In the genomic region with DNA sequence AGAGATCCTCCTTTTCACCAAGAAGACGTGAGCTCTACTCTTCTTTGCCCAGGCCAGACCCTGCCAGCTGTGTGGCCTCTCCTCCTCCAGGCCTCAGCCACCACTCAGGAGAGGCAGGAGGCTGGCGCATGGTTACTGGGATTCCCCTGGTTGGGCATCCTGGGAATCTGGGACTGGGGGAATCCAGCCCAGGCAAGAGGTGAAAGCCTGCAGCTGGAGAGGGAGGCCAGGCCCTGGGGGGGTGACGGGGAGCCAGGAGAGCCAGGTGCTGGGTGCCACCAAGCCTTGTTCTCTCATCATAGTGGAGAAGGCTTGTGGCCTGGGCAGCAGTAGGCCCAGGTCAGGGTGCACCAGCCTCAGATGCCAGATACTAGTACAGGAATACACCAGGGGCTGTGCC, we compare ENCODE assay signal across 15 cellular contexts. TPM values are rescaled to one million over a fixed set of nuclear protein-coding genes. Genes with fewer than 3 reads are reported as not detected.
A peak's percentile ranks its signal among the peaks of the same experiment; 100 is the strongest.
DNase-seq lines count a peak whose midpoint lies in the region; ATAC-seq, FAIRE-seq and TF ChIP-seq lines count a peak whose summit lies in the region.
"Had no signal": no experiment of that assay in that cellular context is flagged by ENCODE, and none has a peak within 500 bp of the region (broad histone marks: within the 10 kb centered on the region; RNA-seq: fewer than 3 reads in every experiment).

No MANE protein-coding gene starts in this region.

- no peaks in the 10 kb centered on the region for H3K9me1 ChIP-seq in K562 (ENCODE audit: control insufficient read depth, insufficient read depth, low read length)

- no peak for FAIRE-seq in K562 (lab: Jason Lieb, UNC)
- FAIRE-seq: islet of Langerhans had no signal

- H3K4me1 ChIP-seq in K562 (replicated peaks in 1 of 2; ENCODE audit: control insufficient read depth in 2 of 2, insufficient read depth in 2 of 2, low read length in 2 of 2) = peaks cover 44 to 66% of the 10 kb centered on the region in 2 experiments
- peaks cover 68% of the 10 kb centered on the region for H3K4me1 ChIP-seq in mesenchymal stem cell (ENCODE audit: control insufficient read depth, insufficient read depth, low read depth, low read length)
- H3K4me1 ChIP-seq in suprapubic skin = peaks cover 59% of the 10 kb centered on the region

- H3K79me1 ChIP-seq in mesenchymal stem cell (replicated peaks; ENCODE audit: low read length, poor library complexity, severe bottlenecking) = peaks cover 26% of the 10 kb centered on the region

- H4K91ac ChIP-seq in mesenchymal stem cell (ENCODE audit: low read length) = peak overlapping the region; percentile 73

- peak overlapping the region; percentile 94 for H2BK120ac ChIP-seq in mesenchymal stem cell (ENCODE audit: low read depth, low read length)

- no peaks in the 10 kb centered on the region for H3K9me3 ChIP-seq in K562 (replicated peaks; ENCODE audit: control insufficient read depth, insufficient read depth, low read depth, low read length)
- no peaks in the 10 kb centered on the region for H3K9me3 ChIP-seq in mesenchymal stem cell (ENCODE audit: control insufficient read depth, low read length)
- H3K9me3 ChIP-seq in suprapubic skin = no peaks in the 10 kb centered on the region
- H3K9me3 ChIP-seq: prostate gland had no signal

- peak overlapping the region; percentile 41 for H2AK5ac ChIP-seq in mesenchymal stem cell (ENCODE audit: low read length, severe bottlenecking)

- H3K4me3 Mint-ChIP-seq in activated CD4-positive, alpha-beta T cell treated with anti-CD3 and anti-CD28 coated beads for 36 hours = no peak overlapping the region

- intact Hi-C loops in activated CD4-positive, alpha-beta T cell treated with anti-CD3 and anti-CD28 coated beads for 36 hours (cut with DNase I, micrococcal nuclease) = no loop called here
- intact Hi-C loops in K562 (cut with micrococcal nuclease) = no loop called here

- H3K79me2 ChIP-seq in K562 (ENCODE audit: control insufficient read depth, insufficient read depth, low read length) = no peaks in the 10 kb centered on the region

- no peak overlapping the region for H2BK5ac ChIP-seq in mesenchymal stem cell (ENCODE audit: low read depth, low read length, poor library complexity, severe bottlenecking)

- H3K23ac ChIP-seq in mesenchymal stem cell (ENCODE audit: low read length in 2 of 2) = no peak overlapping the region

- H2BK12ac ChIP-seq in mesenchymal stem cell (ENCODE audit: low read length in 2 of 2) = peak overlapping the region; percentile 51 to 57

- WGBS in K562 (ENCODE audit: insufficient coverage, low coverage, missing lambda C conversion rate) = 100% methylated on average over 2 of the region's 3 CpGs
- WGBS in mesenchymal stem cell = 70% methylated on average over 3 of the region's 3 CpGs
- 80% methylated on average over 2 of the region's 3 CpGs for WGBS in suprapubic skin

- H3K36me3 ChIP-seq in K562 (ENCODE audit: control insufficient read depth, insufficient read depth, low read length) (no peaks in the 10 kb centered on the region; the same call in 2 of the 3 replicates), mesenchymal stem cell (ENCODE audit: control insufficient read depth in 1 of 2, insufficient read depth in 2 of 2, low read depth in 1 of 2, low read length in 2 of 2) (peaks cover 9 to 46% of the 10 kb centered on the region in 2 experiments), suprapubic skin (no peaks in the 10 kb centered on the region)
- H3K36me3 ChIP-seq: prostate gland had no signal

- TF ChIP-seq POLR2A in K562 (conservative IDR thresholded peaks at IDR 0.05) (no peak), suprapubic skin (IDR thresholded peaks at IDR 0.05) (no peak)

- CTCF ChIA-PET in activated CD4-positive, alpha-beta T cell treated with anti-CD3 and anti-CD28 coated beads for 36 hours (lab: Charles Lee) = interaction anchor here (0.7 to 9.9 kb wide), 13 partner anchors 7 to 106 kb away, joined by 3 to 150 read pairs (median 4); partner anchors contain the start of genes BAHD1, INAFM2 and PLCB2
- CTCF ChIA-PET in K562 (lab: Yijun Ruan, JAX; ENCODE audit: low intra/inter-chr PET ratio) = no interaction called here

- H3K4me2 ChIP-seq in K562 (ENCODE audit: insufficient read depth, low read length) = peak overlapping the region; percentile 36; the same call in 1 of the 2 replicates
- H3K4me2 ChIP-seq in mesenchymal stem cell (ENCODE audit: low read length, poor library complexity, severe bottlenecking) = no peak overlapping the region

- H4K8ac ChIP-seq in mesenchymal stem cell (ENCODE audit: low read length) = peak overlapping the region; percentile 71

- H3K27me3 ChIP-seq in K562 (ENCODE audit: control insufficient read depth in 2 of 2, insufficient read depth in 2 of 2, low read length in 2 of 2) = no peaks in the 10 kb centered on the region
- H3K27me3 ChIP-seq in mesenchymal stem cell (ENCODE audit: control insufficient read depth in 1 of 2, insufficient read depth in 1 of 2, low read length in 2 of 2) = no peaks in the 10 kb centered on the region
- H3K27me3 ChIP-seq in suprapubic skin = no peaks in the 10 kb centered on the region

- H3K4ac ChIP-seq in mesenchymal stem cell (ENCODE audit: low read depth in 1 of 2, low read length in 2 of 2) = peak overlapping the region; percentile 16 to 96

- peaks cover 16% of the 10 kb centered on the region for H3K4me1 Mint-ChIP-seq in activated CD4-positive, alpha-beta T cell treated with anti-CD3 and anti-CD28 coated beads for 36 hours

- peak overlapping the region; percentile 61; the same call in 2 of the 3 replicates for H3K27ac ChIP-seq in K562 (ENCODE audit: extremely low read depth, low read depth, low read length)
- peak overlapping the region; percentile 76 for H3K27ac ChIP-seq in mesenchymal stem cell (ENCODE audit: low read length, poor library complexity, severe bottlenecking)
- H3K27ac ChIP-seq in suprapubic skin = peak overlapping the region; percentile 42

- peak overlapping the region; percentile 68 for H3K27ac Mint-ChIP-seq in activated CD4-positive, alpha-beta T cell treated with anti-CD3 and anti-CD28 coated beads for 36 hours

- POLR2A ChIA-PET in activated CD4-positive, alpha-beta T cell treated with anti-CD3 and anti-CD28 coated beads for 36 hours (lab: Charles Lee) = interaction anchor here (0.5 to 0.7 kb wide), 3 partner anchors 94 to 761 kb away, joined by 3 to 6 read pairs (median 3); no protein-coding TSS in a partner anchor
- POLR2A ChIA-PET in K562 (lab: Yijun Ruan, JAX) = interaction anchor here (1.1 kb wide), 1 partner anchor 108 kb away, joined by 4 read pairs; no protein-coding TSS in a partner anchor

- no peaks in the 10 kb centered on the region for H3K9me3 Mint-ChIP-seq in activated CD4-positive, alpha-beta T cell treated with anti-CD3 and anti-CD28 coated beads for 36 hours (ENCODE audit: low read depth)

- in situ Hi-C loops in K562 (cut with MboI) = no loop called here

- no peak for DNase-seq in activated CD4-positive, alpha-beta T cell treated with anti-CD3 and anti-CD28 coated beads for 36 hours
- DNase-seq in activated CD4-positive, alpha-beta T cell treated with anti-CD3 and anti-CD28 coated beads, Interleukin-2, amount 50 U/mL, for 48 hours = no peak
- no peak for DNase-seq in K562 (ENCODE audit: extremely low read depth in 1 of 4, low spot score in 3 of 4)
- no peak for DNase-seq in mesenchymal stem cell
- DNase-seq in suprapubic skin (ENCODE audit: low spot score in 2 of 2) = no peak
- DNase-seq in T1000 (lab: John Stamatoyannopoulos, UW) = no peak
- DNase-seq: 8988T, NCI-H1105 had no signal

- H3K9ac ChIP-seq in K562 (ENCODE audit: insufficient read depth in 1 of 2, low read depth in 2 of 2, low read length in 2 of 2) = peak overlapping the region in 1 of 2 experiments; percentile 81; a peak in 2 of 4 replicates
- H3K9ac ChIP-seq in mesenchymal stem cell (ENCODE audit: low read length) = peak overlapping the region; percentile 41

- no peak for ATAC-seq in activated CD4-positive, alpha-beta T cell treated with anti-CD3 and anti-CD28 coated beads for 36 hours
- ATAC-seq in K562 (no peak), GM21515 (IDR thresholded peaks at IDR 0.05; ENCODE audit: unreplicated experiment) (no peak)
- no peak for ATAC-seq in activated CD4-positive, CD25-positive, alpha-beta regulatory T cell treated with anti-CD3 and anti-CD28 coated beads, Interleukin-2, amount 50 U/mL, for 24 hours

- no peak overlapping the region for H3K4me3 ChIP-seq in K562
- no peak overlapping the region for H3K4me3 ChIP-seq in mesenchymal stem cell (ENCODE audit: insufficient read depth in 1 of 2, low read depth in 1 of 2, low read length in 2 of 2)
- no peak overlapping the region for H3K4me3 ChIP-seq in suprapubic skin
- H3K4me3 ChIP-seq: prostate gland had no signal

- BruUV-seq in K562 (replicated peaks; lab: Mats Ljungman, UMichigan) = no TSS peak

- H3K18ac ChIP-seq in mesenchymal stem cell (ENCODE audit: low read depth in 1 of 2, low read length in 2 of 2) = peak overlapping the region; percentile 78 to 97

- peak overlapping the region; percentile 68 for H2BK15ac ChIP-seq in mesenchymal stem cell (ENCODE audit: low read depth, poor library complexity, severe bottlenecking)

- no peak for TF ChIP-seq CTCF in K562 (IDR thresholded peaks at IDR 0.05 in 2 of 3, conservative IDR thresholded peaks at IDR 0.05 in 1 of 3; ENCODE audit: insufficient read depth in 2 of 3, low read depth in 1 of 3, low read length in 3 of 3)
- TF ChIP-seq CTCF in suprapubic skin (IDR thresholded peaks at IDR 0.05) = no peak

- H3K14ac ChIP-seq in mesenchymal stem cell (ENCODE audit: low read length in 2 of 2) = peak overlapping the region in 1 of 2 experiments; percentile 85

- H2AFZ ChIP-seq in K562 (ENCODE audit: low read depth, low read length) (peak overlapping the region; percentile 69), mesenchymal stem cell (ENCODE audit: low read depth, low read length) (no peak overlapping the region)

- TF ChIP-seq EP300 in K562 (IDR thresholded peaks at IDR 0.05; ENCODE audit: low read length) (no peak), suprapubic skin (IDR thresholded peaks at IDR 0.05) (no peak)

- no peaks in the 10 kb centered on the region for H3K27me3 Mint-ChIP-seq in activated CD4-positive, alpha-beta T cell treated with anti-CD3 and anti-CD28 coated beads for 36 hours

- H3K36me3 Mint-ChIP-seq in activated CD4-positive, alpha-beta T cell treated with anti-CD3 and anti-CD28 coated beads for 36 hours (ENCODE audit: low read depth) = no peaks in the 10 kb centered on the region

- no peak for TF ChIP-seq RAD21 in K562 (CRISPR knock-in tag; conservative IDR thresholded peaks at IDR 0.05 in 1 of 2, IDR thresholded peaks at IDR 0.05 in 1 of 2)

- H4K20me1 ChIP-seq in K562 (replicated peaks; ENCODE audit: control insufficient read depth, insufficient read depth, low read length) = peaks cover 6% of the 10 kb centered on the region; the same call in 1 of the 2 replicates

RNA-seq across cellular contexts. Expression of gene CCDC9B, which starts 6.2 kb away (rescaled TPM):
- under 1 TPM; 0.65 to 0.98 TPM for total RNA-seq in activated CD4-positive, alpha-beta T cell treated with anti-CD3 and anti-CD28 coated beads for 36 hours
- 0.76 and 1.0 TPM in 2 replicates for total RNA-seq in K562 (2011; cell fraction: chromatin; rRNA removed; ENCODE audit: low replicate concordance)
- 0.79 and 0.83 TPM in 2 replicates for total RNA-seq in K562 (2011; cell fraction: nucleolus; rRNA removed)
- 0.44 and 0.84 TPM in 2 replicates for total RNA-seq in K562 (2011; cell fraction: nucleoplasm; rRNA removed)
- total RNA-seq in K562 (2014; rRNA removed) (0.08 TPM in 1 of 2 replicates, not detected in the other), K562 (2014; rRNA removed; fragmentation: Illumina TruSeq; extraction: Trizol) (0.36 and 0.38 TPM in 2 replicates), K562 (2015; rRNA removed; fragmentation: Illumina TruSeq; extraction: Trizol) (0.26 and 0.47 TPM in 2 replicates), K562 (2021) (0.33 and 0.56 TPM in 2 replicates), suprapubic skin (10 to 100 TPM in 2 of 4 donors, 1 to 10 TPM in 2; 6.1 to 47.9 (median 10.9) TPM)
- polyA plus RNA-seq in K562 (2011; rRNA removed) (0.04 TPM in 2 replicates), K562 (2014; fragmentation: Illumina TruSeq; extraction: Trizol) (0.16 and 0.17 TPM in 2 replicates), K562 (2014; fragmentation: Nextera tagmentation; extraction: Ambion mirVana) (under 1 TPM; 0.01 to 0.03 TPM), K562 (2014; rRNA removed) (0.05 and 0.15 TPM in 2 replicates)
- 0.03 TPM in 1 of 2 replicates, not detected in the other for polyA plus RNA-seq in K562 (2011; cell fraction: cytosol; rRNA removed)
- polyA plus RNA-seq in K562 (2011; cell fraction: nucleus; rRNA removed) = 0.22 and 0.38 TPM in 2 replicates
- polyA plus RNA-seq in K562 (2012) = 0.35 and 1.3 TPM in 2 replicates
- polyA minus RNA-seq in K562 (2011; rRNA and poly(A)+ RNA removed) = 0.06 and 0.07 TPM in 2 replicates
- not detected in 2 replicates for polyA minus RNA-seq in K562 (2011; cell fraction: cytosol; rRNA and poly(A)+ RNA removed)
- 0.54 and 1.6 TPM in 2 replicates for polyA minus RNA-seq in K562 (2011; cell fraction: nucleus; rRNA and poly(A)+ RNA removed)
- polyA plus RNA-seq in mesenchymal stem cell (2013, experiment 1 of 2) = 34.5 TPM
- polyA plus RNA-seq in mesenchymal stem cell (2013, experiment 2 of 2) = 31.6 TPM

RNA-seq across cellular contexts. Expression of gene INAFM2, which starts 11.0 kb away (rescaled TPM):
- 10 to 100 TPM in 1 of 2 experiments, 1 to 10 TPM in 1; 9.9 to 11.2 TPM for total RNA-seq in activated CD4-positive, alpha-beta T cell treated with anti-CD3 and anti-CD28 coated beads for 36 hours
- 19.1 and 21.1 TPM in 2 replicates for total RNA-seq in K562 (2011; cell fraction: chromatin; rRNA removed; ENCODE audit: low replicate concordance)
- 18.6 and 23.8 TPM in 2 replicates for total RNA-seq in K562 (2011; cell fraction: nucleolus; rRNA removed)
- total RNA-seq in K562 (2011; cell fraction: nucleoplasm; rRNA removed) = 30.2 and 44.3 TPM in 2 replicates
- total RNA-seq in K562 (2014; rRNA removed) (27.1 and 27.8 TPM in 2 replicates), K562 (2014; rRNA removed; fragmentation: Illumina TruSeq; extraction: Trizol) (29.1 and 30.4 TPM in 2 replicates), K562 (2015; rRNA removed; fragmentation: Illumina TruSeq; extraction: Trizol) (29.4 and 32.1 TPM in 2 replicates), K562 (2021) (37.4 and 43.1 TPM in 2 replicates), suprapubic skin (1 to 10 TPM; 3.3 to 9.1 (median 6.1) TPM)
- polyA plus RNA-seq in K562 (2011; rRNA removed) (26.7 and 27.9 TPM in 2 replicates), K562 (2014; fragmentation: Illumina TruSeq; extraction: Trizol) (20.3 and 25.5 TPM in 2 replicates), K562 (2014; fragmentation: Nextera tagmentation; extraction: Ambion mirVana) (10 to 100 TPM; 11.8 to 12.3 TPM), K562 (2014; rRNA removed) (27.2 and 28.2 TPM in 2 replicates)
- 12.9 and 15.5 TPM in 2 replicates for polyA plus RNA-seq in K562 (2011; cell fraction: cytosol; rRNA removed)
- polyA plus RNA-seq in K562 (2011; cell fraction: nucleus; rRNA removed) = 17.8 and 18.7 TPM in 2 replicates
- polyA plus RNA-seq in K562 (2012) = 20.1 and 23.2 TPM in 2 replicates
- polyA minus RNA-seq in K562 (2011; rRNA and poly(A)+ RNA removed) = 18.1 and 20.4 TPM in 2 replicates
- 15.7 TPM in 2 replicates for polyA minus RNA-seq in K562 (2011; cell fraction: cytosol; rRNA and poly(A)+ RNA removed)
- polyA minus RNA-seq in K562 (2011; cell fraction: nucleus; rRNA and poly(A)+ RNA removed) = 6.6 and 16.3 TPM in 2 replicates
- polyA plus RNA-seq in mesenchymal stem cell (2013, experiment 1 of 2) = 75.5 TPM
- 80.9 TPM for polyA plus RNA-seq in mesenchymal stem cell (2013, experiment 2 of 2)

RNA-seq across cellular contexts. Expression of gene PHGR1, which starts 16.3 kb away (rescaled TPM):
- not detected for total RNA-seq in activated CD4-positive, alpha-beta T cell treated with anti-CD3 and anti-CD28 coated beads for 36 hours
- total RNA-seq in K562 (2011; cell fraction: chromatin; rRNA removed; ENCODE audit: low replicate concordance) = not detected in 2 replicates
- not detected in 2 replicates for total RNA-seq in K562 (2011; cell fraction: nucleolus; rRNA removed)
- not detected in 2 replicates for total RNA-seq in K562 (2011; cell fraction: nucleoplasm; rRNA removed)
- total RNA-seq in K562 (2014; rRNA removed) (not detected in 2 replicates), K562 (2014; rRNA removed; fragmentation: Illumina TruSeq; extraction: Trizol) (not detected in 2 replicates), K562 (2015; rRNA removed; fragmentation: Illumina TruSeq; extraction: Trizol) (not detected in 2 replicates), K562 (2021) (0.65 TPM in 1 of 2 replicates, not detected in the other), suprapubic skin (not detected)
- polyA plus RNA-seq in K562 (2011; rRNA removed) (not detected in 2 replicates), K562 (2014; fragmentation: Illumina TruSeq; extraction: Trizol) (not detected in 2 replicates), K562 (2014; fragmentation: Nextera tagmentation; extraction: Ambion mirVana) (not detected), K562 (2014; rRNA removed) (not detected in 2 replicates)
- not detected in 2 replicates for polyA plus RNA-seq in K562 (2011; cell fraction: cytosol; rRNA removed)
- not detected in 2 replicates for polyA plus RNA-seq in K562 (2011; cell fraction: nucleus; rRNA removed)
- polyA plus RNA-seq in K562 (2012) = not detected in 2 replicates
- not detected in 2 replicates for polyA minus RNA-seq in K562 (2011; rRNA and poly(A)+ RNA removed)
- polyA minus RNA-seq in K562 (2011; cell fraction: cytosol; rRNA and poly(A)+ RNA removed) = not detected in 2 replicates
- polyA minus RNA-seq in K562 (2011; cell fraction: nucleus; rRNA and poly(A)+ RNA removed) = not detected in 2 replicates
- not detected for polyA plus RNA-seq in mesenchymal stem cell (2013, experiment 1 of 2)
- not detected for polyA plus RNA-seq in mesenchymal stem cell (2013, experiment 2 of 2)
- total RNA-seq: activated CD8-positive, alpha-beta memory T cell treated with anti-CD3 and anti-CD28 coated beads for 36 hours; Daoy; epithelial cell of proximal tubule; prostate gland had no signal

RNA-seq across cellular contexts. Expression of gene DISP2, which starts 23.5 kb away (rescaled TPM):
- total RNA-seq in activated CD4-positive, alpha-beta T cell treated with anti-CD3 and anti-CD28 coated beads for 36 hours = under 1 TPM; 0.02 to 0.04 TPM
- 0.37 and 0.58 TPM in 2 replicates for total RNA-seq in K562 (2011; cell fraction: chromatin; rRNA removed; ENCODE audit: low replicate concordance)
- total RNA-seq in K562 (2011; cell fraction: nucleolus; rRNA removed) = 0.53 and 0.67 TPM in 2 replicates
- total RNA-seq in K562 (2011; cell fraction: nucleoplasm; rRNA removed) = 0.23 and 0.59 TPM in 2 replicates
- total RNA-seq in K562 (2014; rRNA removed) (0.08 and 0.09 TPM in 2 replicates), K562 (2014; rRNA removed; fragmentation: Illumina TruSeq; extraction: Trizol) (0.22 and 0.29 TPM in 2 replicates), K562 (2015; rRNA removed; fragmentation: Illumina TruSeq; extraction: Trizol) (0.11 and 0.22 TPM in 2 replicates), K562 (2021) (0.74 and 0.89 TPM in 2 replicates), suprapubic skin (under 1 TPM in 3 of 4 donors, not detected in 1; 0.04 to 0.21 (median 0.05) TPM)
- polyA plus RNA-seq in K562 (2011; rRNA removed) (0.06 and 0.16 TPM in 2 replicates), K562 (2014; fragmentation: Illumina TruSeq; extraction: Trizol) (0.25 and 0.29 TPM in 2 replicates), K562 (2014; fragmentation: Nextera tagmentation; extraction: Ambion mirVana) (under 1 TPM in 1 of 2 experiments, not detected in 1; 0.08 TPM), K562 (2014; rRNA removed) (0.08 and 0.09 TPM in 2 replicates)
- 0.09 and 0.15 TPM in 2 replicates for polyA plus RNA-seq in K562 (2011; cell fraction: cytosol; rRNA removed)
- 0.17 and 0.68 TPM in 2 replicates for polyA plus RNA-seq in K562 (2011; cell fraction: nucleus; rRNA removed)
- polyA plus RNA-seq in K562 (2012) = 0.32 and 0.42 TPM in 2 replicates
- 0.09 and 0.49 TPM in 2 replicates for polyA minus RNA-seq in K562 (2011; rRNA and poly(A)+ RNA removed)
- 0.19 and 0.27 TPM in 2 replicates for polyA minus RNA-seq in K562 (2011; cell fraction: cytosol; rRNA and poly(A)+ RNA removed)
- polyA minus RNA-seq in K562 (2011; cell fraction: nucleus; rRNA and poly(A)+ RNA removed) = 0.33 and 0.40 TPM in 2 replicates
- 0.44 TPM for polyA plus RNA-seq in mesenchymal stem cell (2013, experiment 1 of 2)
- 0.49 TPM for polyA plus RNA-seq in mesenchymal stem cell (2013, experiment 2 of 2)

RNA-seq across cellular contexts. Expression of gene PLCB2, which starts 26.8 kb away (rescaled TPM):
- 10 to 100 TPM; 67.9 to 86.8 TPM for total RNA-seq in activated CD4-positive, alpha-beta T cell treated with anti-CD3 and anti-CD28 coated beads for 36 hours
- 12.9 and 33.6 TPM in 2 replicates for total RNA-seq in K562 (2011; cell fraction: chromatin; rRNA removed; ENCODE audit: low replicate concordance)
- total RNA-seq in K562 (2011; cell fraction: nucleolus; rRNA removed) = 15.5 and 22.3 TPM in 2 replicates
- 11.8 and 13.5 TPM in 2 replicates for total RNA-seq in K562 (2011; cell fraction: nucleoplasm; rRNA removed)
- total RNA-seq in K562 (2014; rRNA removed) (6.9 and 7.1 TPM in 2 replicates), K562 (2014; rRNA removed; fragmentation: Illumina TruSeq; extraction: Trizol) (3.4 and 4.1 TPM in 2 replicates), K562 (2015; rRNA removed; fragmentation: Illumina TruSeq; extraction: Trizol) (10.0 and 10.8 TPM in 2 replicates), K562 (2021) (11.2 and 11.6 TPM in 2 replicates), suprapubic skin (1 to 10 TPM in 3 of 4 donors, under 1 TPM in 1; 0.34 to 3.0 (median 2.0) TPM)
- polyA plus RNA-seq in K562 (2011; rRNA removed) (8.0 and 25.4 TPM in 2 replicates), K562 (2014; fragmentation: Illumina TruSeq; extraction: Trizol) (9.0 and 9.5 TPM in 2 replicates), K562 (2014; fragmentation: Nextera tagmentation; extraction: Ambion mirVana) (under 1 TPM; 0.37 to 0.59 TPM), K562 (2014; rRNA removed) (12.3 and 13.2 TPM in 2 replicates)
- polyA plus RNA-seq in K562 (2011; cell fraction: cytosol; rRNA removed) = 10.9 and 18.6 TPM in 2 replicates
- 111 and 184 TPM in 2 replicates for polyA plus RNA-seq in K562 (2011; cell fraction: nucleus; rRNA removed)
- 14.5 and 45.8 TPM in 2 replicates for polyA plus RNA-seq in K562 (2012)
- polyA minus RNA-seq in K562 (2011; rRNA and poly(A)+ RNA removed) = 6.1 and 8.4 TPM in 2 replicates
- polyA minus RNA-seq in K562 (2011; cell fraction: cytosol; rRNA and poly(A)+ RNA removed) = 5.0 and 9.4 TPM in 2 replicates
- polyA minus RNA-seq in K562 (2011; cell fraction: nucleus; rRNA and poly(A)+ RNA removed) = 17.9 and 45.7 TPM in 2 replicates
- polyA plus RNA-seq in mesenchymal stem cell (2013, experiment 1 of 2) = 14.0 TPM
- 13.9 TPM for polyA plus RNA-seq in mesenchymal stem cell (2013, experiment 2 of 2)
